1 cellular context compared by ENCODE assay signal in the genomic region with DNA sequence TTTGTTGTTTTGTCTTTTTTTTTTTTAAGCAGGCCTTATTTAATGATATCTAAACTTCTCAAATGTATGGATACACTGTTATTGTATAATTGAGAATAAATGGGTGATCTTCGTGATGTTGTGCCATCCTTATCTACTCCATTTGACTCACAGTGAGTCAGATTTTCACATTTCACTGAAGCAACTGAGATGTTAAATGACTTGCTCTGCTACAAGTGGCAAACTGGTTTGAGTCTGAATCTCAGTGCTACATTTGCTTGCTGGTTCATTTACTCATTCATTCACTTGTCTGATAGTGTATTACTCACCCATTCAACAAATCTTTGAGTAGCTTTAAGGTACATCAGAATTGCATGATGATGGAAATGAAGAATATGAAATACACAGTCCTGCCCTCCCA.
TF ChIP-seq lines count a peak whose summit lies in the region.

No MANE protein-coding gene starts in this region.

TF ChIP-seq in K562, 482 proteins besides CTCF, POLR2A, EP300 and RAD21:
- TF ChIP-seq, protein P1, sequence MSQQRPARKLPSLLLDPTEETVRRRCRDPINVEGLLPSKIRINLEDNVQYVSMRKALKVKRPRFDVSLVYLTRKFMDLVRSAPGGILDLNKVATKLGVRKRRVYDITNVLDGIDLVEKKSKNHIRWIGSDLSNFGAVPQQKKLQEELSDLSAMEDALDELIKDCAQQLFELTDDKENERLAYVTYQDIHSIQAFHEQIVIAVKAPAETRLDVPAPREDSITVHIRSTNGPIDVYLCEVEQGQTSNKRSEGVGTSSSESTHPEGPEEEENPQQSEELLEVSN (IDR thresholded peaks at IDR 0.05; ENCODE audit: borderline replicate concordance in 1 of 2, extremely low read depth in 1 of 2, insufficient read depth in 1 of 2, insufficient read length in 1 of 2, low read depth in 1 of 2, low read length in 1 of 2, poor library complexity in 1 of 2, severe bottlenecking in 1 of 2) = no peak
- TF ChIP-seq FOSL1 (tag; conservative IDR thresholded peaks at IDR 0.05) (peak; percentile 84), SMARCA4 (IDR thresholded peaks at IDR 0.05) (peak; percentile 57), LEF1 (IDR thresholded peaks at IDR 0.05) (no peak), ZNF589 (CRISPR knock-in tag; IDR thresholded peaks at IDR 0.05; ENCODE audit: low read depth) (no peak), HMGN3 (IDR thresholded peaks at IDR 0.05; ENCODE audit: borderline replicate concordance, extremely low read depth, insufficient read length, low read depth, low read length) (no peak), NUFIP1 (IDR thresholded peaks at IDR 0.05; ENCODE audit: partially characterized antibody) (no peak), PURB (CRISPR knock-in tag; IDR thresholded peaks at IDR 0.05; ENCODE audit: low read depth) (no peak), ZNF232 (CRISPR knock-in tag; IDR thresholded peaks at IDR 0.05) (no peak), SMARCB1 (IDR thresholded peaks at IDR 0.05; ENCODE audit: insufficient read length, low read depth) (no peak), ZNF785 (CRISPR knock-in tag; IDR thresholded peaks at IDR 0.05) (no peak), IRF2 (CRISPR knock-in tag; IDR thresholded peaks at IDR 0.05) (no peak), KDM1A (IDR thresholded peaks at IDR 0.05) (peak; percentile 32 to 64; a peak in 1 of 4 replicates), ZNF79 (CRISPR knock-in tag; IDR thresholded peaks at IDR 0.05; ENCODE audit: low read depth) (no peak), SRSF7 (optimal IDR thresholded peaks at IDR 0.05; ENCODE audit: low read depth, low read length) (no peak), POLR3G (IDR thresholded peaks at IDR 0.05; ENCODE audit: extremely low read depth, insufficient read length, insufficient replicate concordance) (no peak), HDAC1 (IDR thresholded peaks at IDR 0.05) (0 out of 4 replicates have a peak, but pooled peaks of 1 of the 2 experiments have one; percentile 25), RFX7 (CRISPR knock-in tag; IDR thresholded peaks at IDR 0.05) (no peak), ZNF274 (IDR thresholded peaks at IDR 0.05; ENCODE audit: borderline replicate concordance, low read depth, low read length) (no peak), NFE2 (IDR thresholded peaks at IDR 0.05; ENCODE audit: low read depth) (no peak), ILF3 (IDR thresholded peaks at IDR 0.05; ENCODE audit: borderline replicate concordance) (no peak), POU5F1 (IDR thresholded peaks at IDR 0.05; ENCODE audit: borderline replicate concordance, low read depth, low read length, partially characterized antibody) (no peak), ZNF184 (CRISPR knock-in tag; IDR thresholded peaks at IDR 0.05) (no peak), MIER1 (IDR thresholded peaks at IDR 0.05; ENCODE audit: low read depth) (no peak), DPF2 (IDR thresholded peaks at IDR 0.05) (peak; percentile 49; the same call in 1 of the 2 replicates), CEBPB (tag; IDR thresholded peaks at IDR 0.05) (0 out of 2 replicates have a peak, but pooled peaks have one; percentile 14), RBM39 (optimal IDR thresholded peaks at IDR 0.05; ENCODE audit: low read depth, low read length) (no peak), PRMT5 (CRISPR knock-in tag; IDR thresholded peaks at IDR 0.05) (no peak), MEF2D (tag; conservative IDR thresholded peaks at IDR 0.05; ENCODE audit: low read depth) (no peak), GTF2E2 (tag; IDR thresholded peaks at IDR 0.05) (no peak), ZNF3 (CRISPR knock-in tag; IDR thresholded peaks at IDR 0.05) (no peak), ZNF408 (CRISPR knock-in tag; IDR thresholded peaks at IDR 0.05; ENCODE audit: low read depth) (no peak), CHD4 (IDR thresholded peaks at IDR 0.05; ENCODE audit: insufficient read depth, insufficient replicate concordance, low read depth, low read length, poor library complexity, severe bottlenecking) (no peak), PPARD (CRISPR knock-in tag; IDR thresholded peaks at IDR 0.05) (no peak), FIP1L1 (IDR thresholded peaks at IDR 0.05; ENCODE audit: low read depth, low read length, poor library complexity, severe bottlenecking) (no peak)
- TF ChIP-seq, protein P2, sequence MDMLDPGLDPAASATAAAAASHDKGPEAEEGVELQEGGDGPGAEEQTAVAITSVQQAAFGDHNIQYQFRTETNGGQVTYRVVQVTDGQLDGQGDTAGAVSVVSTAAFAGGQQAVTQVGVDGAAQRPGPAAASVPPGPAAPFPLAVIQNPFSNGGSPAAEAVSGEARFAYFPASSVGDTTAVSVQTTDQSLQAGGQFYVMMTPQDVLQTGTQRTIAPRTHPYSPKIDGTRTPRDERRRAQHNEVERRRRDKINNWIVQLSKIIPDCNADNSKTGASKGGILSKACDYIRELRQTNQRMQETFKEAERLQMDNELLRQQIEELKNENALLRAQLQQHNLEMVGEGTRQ (CRISPR knock-in tag; IDR thresholded peaks at IDR 0.05) = no peak
- TF ChIP-seq, protein P3, sequence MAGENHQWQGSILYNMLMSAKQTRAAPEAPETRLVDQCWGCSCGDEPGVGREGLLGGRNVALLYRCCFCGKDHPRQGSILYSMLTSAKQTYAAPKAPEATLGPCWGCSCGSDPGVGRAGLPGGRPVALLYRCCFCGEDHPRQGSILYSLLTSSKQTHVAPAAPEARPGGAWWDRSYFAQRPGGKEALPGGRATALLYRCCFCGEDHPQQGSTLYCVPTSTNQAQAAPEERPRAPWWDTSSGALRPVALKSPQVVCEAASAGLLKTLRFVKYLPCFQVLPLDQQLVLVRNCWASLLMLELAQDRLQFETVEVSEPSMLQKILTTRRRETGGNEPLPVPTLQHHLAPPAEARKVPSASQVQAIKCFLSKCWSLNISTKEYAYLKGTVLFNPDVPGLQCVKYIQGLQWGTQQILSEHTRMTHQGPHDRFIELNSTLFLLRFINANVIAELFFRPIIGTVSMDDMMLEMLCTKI (IDR thresholded peaks at IDR 0.05; ENCODE audit: partially characterized antibody) = no peak
- TF ChIP-seq, protein P4, sequence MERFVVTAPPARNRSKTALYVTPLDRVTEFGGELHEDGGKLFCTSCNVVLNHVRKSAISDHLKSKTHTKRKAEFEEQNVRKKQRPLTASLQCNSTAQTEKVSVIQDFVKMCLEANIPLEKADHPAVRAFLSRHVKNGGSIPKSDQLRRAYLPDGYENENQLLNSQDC (CRISPR knock-in tag; IDR thresholded peaks at IDR 0.05) = no peak
- TF ChIP-seq, protein P5, sequence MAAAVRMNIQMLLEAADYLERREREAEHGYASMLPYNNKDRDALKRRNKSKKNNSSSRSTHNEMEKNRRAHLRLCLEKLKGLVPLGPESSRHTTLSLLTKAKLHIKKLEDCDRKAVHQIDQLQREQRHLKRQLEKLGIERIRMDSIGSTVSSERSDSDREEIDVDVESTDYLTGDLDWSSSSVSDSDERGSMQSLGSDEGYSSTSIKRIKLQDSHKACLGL (CRISPR knock-in tag; IDR thresholded peaks at IDR 0.05; ENCODE audit: borderline replicate concordance, poor library complexity, severe bottlenecking) = no peak
- TF ChIP-seq, protein P6, sequence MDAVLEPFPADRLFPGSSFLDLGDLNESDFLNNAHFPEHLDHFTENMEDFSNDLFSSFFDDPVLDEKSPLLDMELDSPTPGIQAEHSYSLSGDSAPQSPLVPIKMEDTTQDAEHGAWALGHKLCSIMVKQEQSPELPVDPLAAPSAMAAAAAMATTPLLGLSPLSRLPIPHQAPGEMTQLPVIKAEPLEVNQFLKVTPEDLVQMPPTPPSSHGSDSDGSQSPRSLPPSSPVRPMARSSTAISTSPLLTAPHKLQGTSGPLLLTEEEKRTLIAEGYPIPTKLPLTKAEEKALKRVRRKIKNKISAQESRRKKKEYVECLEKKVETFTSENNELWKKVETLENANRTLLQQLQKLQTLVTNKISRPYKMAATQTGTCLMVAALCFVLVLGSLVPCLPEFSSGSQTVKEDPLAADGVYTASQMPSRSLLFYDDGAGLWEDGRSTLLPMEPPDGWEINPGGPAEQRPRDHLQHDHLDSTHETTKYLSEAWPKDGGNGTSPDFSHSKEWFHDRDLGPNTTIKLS (IDR thresholded peaks at IDR 0.05; ENCODE audit: borderline replicate concordance, low read depth) = no peak
- TF ChIP-seq, protein P7, sequence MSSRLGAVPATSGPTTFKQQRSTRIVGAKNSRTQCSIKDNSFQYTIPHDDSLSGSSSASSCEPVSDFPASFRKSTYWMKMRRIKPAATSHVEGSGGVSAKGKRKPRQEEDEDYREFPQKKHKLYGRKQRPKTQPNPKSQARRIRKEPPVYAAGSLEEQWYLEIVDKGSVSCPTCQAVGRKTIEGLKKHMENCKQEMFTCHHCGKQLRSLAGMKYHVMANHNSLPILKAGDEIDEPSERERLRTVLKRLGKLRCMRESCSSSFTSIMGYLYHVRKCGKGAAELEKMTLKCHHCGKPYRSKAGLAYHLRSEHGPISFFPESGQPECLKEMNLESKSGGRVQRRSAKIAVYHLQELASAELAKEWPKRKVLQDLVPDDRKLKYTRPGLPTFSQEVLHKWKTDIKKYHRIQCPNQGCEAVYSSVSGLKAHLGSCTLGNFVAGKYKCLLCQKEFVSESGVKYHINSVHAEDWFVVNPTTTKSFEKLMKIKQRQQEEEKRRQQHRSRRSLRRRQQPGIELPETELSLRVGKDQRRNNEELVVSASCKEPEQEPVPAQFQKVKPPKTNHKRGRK (tag; IDR thresholded peaks at IDR 0.05) = no peak
- TF ChIP-seq, protein P8, sequence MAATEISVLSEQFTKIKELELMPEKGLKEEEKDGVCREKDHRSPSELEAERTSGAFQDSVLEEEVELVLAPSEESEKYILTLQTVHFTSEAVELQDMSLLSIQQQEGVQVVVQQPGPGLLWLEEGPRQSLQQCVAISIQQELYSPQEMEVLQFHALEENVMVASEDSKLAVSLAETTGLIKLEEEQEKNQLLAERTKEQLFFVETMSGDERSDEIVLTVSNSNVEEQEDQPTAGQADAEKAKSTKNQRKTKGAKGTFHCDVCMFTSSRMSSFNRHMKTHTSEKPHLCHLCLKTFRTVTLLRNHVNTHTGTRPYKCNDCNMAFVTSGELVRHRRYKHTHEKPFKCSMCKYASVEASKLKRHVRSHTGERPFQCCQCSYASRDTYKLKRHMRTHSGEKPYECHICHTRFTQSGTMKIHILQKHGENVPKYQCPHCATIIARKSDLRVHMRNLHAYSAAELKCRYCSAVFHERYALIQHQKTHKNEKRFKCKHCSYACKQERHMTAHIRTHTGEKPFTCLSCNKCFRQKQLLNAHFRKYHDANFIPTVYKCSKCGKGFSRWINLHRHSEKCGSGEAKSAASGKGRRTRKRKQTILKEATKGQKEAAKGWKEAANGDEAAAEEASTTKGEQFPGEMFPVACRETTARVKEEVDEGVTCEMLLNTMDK (IDR thresholded peaks at IDR 0.05; ENCODE audit: borderline replicate concordance, insufficient read depth, low read depth, low read length, poor library complexity, severe bottlenecking) = no peak
- TF ChIP-seq, protein P9, sequence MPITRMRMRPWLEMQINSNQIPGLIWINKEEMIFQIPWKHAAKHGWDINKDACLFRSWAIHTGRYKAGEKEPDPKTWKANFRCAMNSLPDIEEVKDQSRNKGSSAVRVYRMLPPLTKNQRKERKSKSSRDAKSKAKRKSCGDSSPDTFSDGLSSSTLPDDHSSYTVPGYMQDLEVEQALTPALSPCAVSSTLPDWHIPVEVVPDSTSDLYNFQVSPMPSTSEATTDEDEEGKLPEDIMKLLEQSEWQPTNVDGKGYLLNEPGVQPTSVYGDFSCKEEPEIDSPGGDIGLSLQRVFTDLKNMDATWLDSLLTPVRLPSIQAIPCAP (CRISPR knock-in tag; IDR thresholded peaks at IDR 0.05; ENCODE audit: borderline replicate concordance) = no peak
- TF ChIP-seq, protein P10, sequence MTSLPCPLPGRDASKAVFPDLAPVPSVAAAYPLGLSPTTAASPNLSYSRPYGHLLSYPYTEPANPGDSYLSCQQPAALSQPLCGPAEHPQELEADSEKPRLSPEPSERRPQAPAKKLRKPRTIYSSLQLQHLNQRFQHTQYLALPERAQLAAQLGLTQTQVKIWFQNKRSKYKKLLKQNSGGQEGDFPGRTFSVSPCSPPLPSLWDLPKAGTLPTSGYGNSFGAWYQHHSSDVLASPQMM (CRISPR knock-in tag; IDR thresholded peaks at IDR 0.05) = no peak
- TF ChIP-seq, protein P11, sequence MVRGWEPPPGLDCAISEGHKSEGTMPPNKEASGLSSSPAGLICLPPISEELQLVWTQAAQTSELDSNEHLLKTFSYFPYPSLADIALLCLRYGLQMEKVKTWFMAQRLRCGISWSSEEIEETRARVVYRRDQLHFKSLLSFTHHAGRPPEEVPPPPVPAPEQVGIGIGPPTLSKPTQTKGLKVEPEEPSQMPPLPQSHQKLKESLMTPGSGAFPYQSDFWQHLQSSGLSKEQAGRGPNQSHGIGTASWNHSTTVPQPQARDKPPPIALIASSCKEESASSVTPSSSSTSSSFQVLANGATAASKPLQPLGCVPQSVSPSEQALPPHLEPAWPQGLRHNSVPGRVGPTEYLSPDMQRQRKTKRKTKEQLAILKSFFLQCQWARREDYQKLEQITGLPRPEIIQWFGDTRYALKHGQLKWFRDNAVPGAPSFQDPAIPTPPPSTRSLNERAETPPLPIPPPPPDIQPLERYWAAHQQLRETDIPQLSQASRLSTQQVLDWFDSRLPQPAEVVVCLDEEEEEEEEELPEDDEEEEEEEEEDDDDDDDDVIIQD (CRISPR knock-in tag; IDR thresholded peaks at IDR 0.05) = no peak
- TF ChIP-seq, protein P12, sequence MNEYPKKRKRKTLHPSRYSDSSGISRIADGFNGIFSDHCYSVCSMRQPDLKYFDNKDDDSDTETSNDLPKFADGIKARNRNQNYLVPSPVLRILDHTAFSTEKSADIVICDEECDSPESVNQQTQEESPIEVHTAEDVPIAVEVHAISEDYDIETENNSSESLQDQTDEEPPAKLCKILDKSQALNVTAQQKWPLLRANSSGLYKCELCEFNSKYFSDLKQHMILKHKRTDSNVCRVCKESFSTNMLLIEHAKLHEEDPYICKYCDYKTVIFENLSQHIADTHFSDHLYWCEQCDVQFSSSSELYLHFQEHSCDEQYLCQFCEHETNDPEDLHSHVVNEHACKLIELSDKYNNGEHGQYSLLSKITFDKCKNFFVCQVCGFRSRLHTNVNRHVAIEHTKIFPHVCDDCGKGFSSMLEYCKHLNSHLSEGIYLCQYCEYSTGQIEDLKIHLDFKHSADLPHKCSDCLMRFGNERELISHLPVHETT (CRISPR knock-in tag; conservative IDR thresholded peaks at IDR 0.05 in 1 of 2, IDR thresholded peaks at IDR 0.05 in 1 of 2) = no peak
- TF ChIP-seq, protein P13, sequence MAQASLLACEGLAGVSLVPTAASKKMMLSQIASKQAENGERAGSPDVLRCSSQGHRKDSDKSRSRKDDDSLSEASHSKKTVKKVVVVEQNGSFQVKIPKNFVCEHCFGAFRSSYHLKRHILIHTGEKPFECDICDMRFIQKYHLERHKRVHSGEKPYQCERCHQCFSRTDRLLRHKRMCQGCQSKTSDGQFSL (CRISPR knock-in tag; IDR thresholded peaks at IDR 0.05) = no peak
- TF ChIP-seq, protein P13 (tag; IDR thresholded peaks at IDR 0.05) = no peak
- TF ChIP-seq, protein P14, sequence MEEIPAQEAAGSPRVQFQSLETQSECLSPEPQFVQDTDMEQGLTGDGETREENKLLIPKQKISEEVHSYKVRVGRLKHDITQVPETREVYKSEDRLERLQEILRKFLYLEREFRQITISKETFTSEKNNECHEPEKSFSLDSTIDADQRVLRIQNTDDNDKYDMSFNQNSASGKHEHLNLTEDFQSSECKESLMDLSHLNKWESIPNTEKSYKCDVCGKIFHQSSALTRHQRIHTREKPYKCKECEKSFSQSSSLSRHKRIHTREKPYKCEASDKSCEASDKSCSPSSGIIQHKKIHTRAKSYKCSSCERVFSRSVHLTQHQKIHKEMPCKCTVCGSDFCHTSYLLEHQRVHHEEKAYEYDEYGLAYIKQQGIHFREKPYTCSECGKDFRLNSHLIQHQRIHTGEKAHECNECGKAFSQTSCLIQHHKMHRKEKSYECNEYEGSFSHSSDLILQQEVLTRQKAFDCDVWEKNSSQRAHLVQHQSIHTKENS (CRISPR knock-in tag; IDR thresholded peaks at IDR 0.05) = no peak
TF ChIP-seq in K562: peak in this region for 6.
